Comparison of ENCODE assay signal across 2 cellular contexts in genomic region chr3:186477033-186477432, GRCh38.
TF ChIP-seq lines count a peak whose summit lies in the region.

No MANE protein-coding gene starts in this region.

TF ChIP-seq in IMR-90, 13 proteins besides CTCF, POLR2A, EP300 and RAD21:
- TF ChIP-seq NFE2L2 (IDR thresholded peaks at IDR 0.05; ENCODE audit: low read depth, low read length) (no peak), RCOR1 (IDR thresholded peaks at IDR 0.05; ENCODE audit: insufficient replicate concordance, low read length) (no peak), USF2 (IDR thresholded peaks at IDR 0.05; ENCODE audit: low read depth, low read length) (no peak), BHLHE40 (IDR thresholded peaks at IDR 0.05; ENCODE audit: low read depth, low read length) (no peak), FOS (IDR thresholded peaks at IDR 0.05; ENCODE audit: low read depth, low read length) (no peak), CEBPB (IDR thresholded peaks at IDR 0.05; ENCODE audit: low read depth, low read length) (no peak), MAFK (IDR thresholded peaks at IDR 0.05; ENCODE audit: low read depth, low read length) (no peak), MXI1 (IDR thresholded peaks at IDR 0.05; ENCODE audit: borderline replicate concordance, low read depth, low read length) (no peak), RFX5 (IDR thresholded peaks at IDR 0.05; ENCODE audit: low read depth, low read length) (no peak)
TF ChIP-seq in IMR-90: peak in this region for 0.

TF ChIP-seq in GM12878, 131 proteins besides CTCF, POLR2A, EP300 and RAD21:
- TF ChIP-seq, protein P1, sequence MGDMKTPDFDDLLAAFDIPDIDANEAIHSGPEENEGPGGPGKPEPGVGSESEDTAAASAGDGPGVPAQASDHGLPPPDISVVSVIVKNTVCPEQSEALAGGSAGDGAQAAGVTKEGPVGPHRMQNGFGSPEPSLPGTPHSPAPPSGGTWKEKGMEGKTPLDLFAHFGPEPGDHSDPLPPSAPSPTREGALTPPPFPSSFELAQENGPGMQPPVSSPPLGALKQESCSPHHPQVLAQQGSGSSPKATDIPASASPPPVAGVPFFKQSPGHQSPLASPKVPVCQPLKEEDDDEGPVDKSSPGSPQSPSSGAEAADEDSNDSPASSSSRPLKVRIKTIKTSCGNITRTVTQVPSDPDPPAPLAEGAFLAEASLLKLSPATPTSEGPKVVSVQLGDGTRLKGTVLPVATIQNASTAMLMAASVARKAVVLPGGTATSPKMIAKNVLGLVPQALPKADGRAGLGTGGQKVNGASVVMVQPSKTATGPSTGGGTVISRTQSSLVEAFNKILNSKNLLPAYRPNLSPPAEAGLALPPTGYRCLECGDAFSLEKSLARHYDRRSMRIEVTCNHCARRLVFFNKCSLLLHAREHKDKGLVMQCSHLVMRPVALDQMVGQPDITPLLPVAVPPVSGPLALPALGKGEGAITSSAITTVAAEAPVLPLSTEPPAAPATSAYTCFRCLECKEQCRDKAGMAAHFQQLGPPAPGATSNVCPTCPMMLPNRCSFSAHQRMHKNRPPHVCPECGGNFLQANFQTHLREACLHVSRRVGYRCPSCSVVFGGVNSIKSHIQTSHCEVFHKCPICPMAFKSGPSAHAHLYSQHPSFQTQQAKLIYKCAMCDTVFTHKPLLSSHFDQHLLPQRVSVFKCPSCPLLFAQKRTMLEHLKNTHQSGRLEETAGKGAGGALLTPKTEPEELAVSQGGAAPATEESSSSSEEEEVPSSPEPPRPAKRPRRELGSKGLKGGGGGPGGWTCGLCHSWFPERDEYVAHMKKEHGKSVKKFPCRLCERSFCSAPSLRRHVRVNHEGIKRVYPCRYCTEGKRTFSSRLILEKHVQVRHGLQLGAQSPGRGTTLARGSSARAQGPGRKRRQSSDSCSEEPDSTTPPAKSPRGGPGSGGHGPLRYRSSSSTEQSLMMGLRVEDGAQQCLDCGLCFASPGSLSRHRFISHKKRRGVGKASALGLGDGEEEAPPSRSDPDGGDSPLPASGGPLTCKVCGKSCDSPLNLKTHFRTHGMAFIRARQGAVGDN (IDR thresholded peaks at IDR 0.05) = no peak
- TF ChIP-seq NRF1 (conservative IDR thresholded peaks at IDR 0.05; ENCODE audit: low read depth, low read length) (no peak), EED (IDR thresholded peaks at IDR 0.05; ENCODE audit: low read depth) (no peak), NFXL1 (IDR thresholded peaks at IDR 0.05; ENCODE audit: borderline replicate concordance) (no peak), CBX3 (IDR thresholded peaks at IDR 0.05; ENCODE audit: borderline replicate concordance, low read depth) (no peak), NR2F1 (conservative IDR thresholded peaks at IDR 0.05) (no peak)
